Comparison of ENCODE assay signal across 8 cellular contexts in genomic region chr5:181246276-181247050, GRCh38. TPM values are rescaled to one million over a fixed set of nuclear protein-coding genes. Genes with fewer than 3 reads are reported as not detected.
DNase-seq lines count a peak whose midpoint lies in the region; ATAC-seq and FAIRE-seq lines count a peak whose summit lies in the region.

No MANE protein-coding gene starts in this region.

- no peaks in the 10 kb centered on the region for H3K9me3 Mint-ChIP-seq in activated naive CD4-positive, alpha-beta T cell treated with anti-CD3 and anti-CD28 coated beads, Interleukin-2, amount 10 ng/mL, durations not matched to agents 7 days and 5 days

- peaks cover 77% of the 10 kb centered on the region for H3K4me1 Mint-ChIP-seq in activated naive CD4-positive, alpha-beta T cell treated with anti-CD3 and anti-CD28 coated beads, Interleukin-2, amount 10 ng/mL, durations not matched to agents 7 days and 5 days

- no peaks in the 10 kb centered on the region for H3K27me3 Mint-ChIP-seq in activated naive CD4-positive, alpha-beta T cell treated with anti-CD3 and anti-CD28 coated beads, Interleukin-2, amount 10 ng/mL, durations not matched to agents 7 days and 5 days

- intact Hi-C loops in Right ventricle myocardium inferior (cut with DNase I) (loop anchor here (1.0 kb wide), 1 partner anchor 15 kb away; the partner anchor contains the start of gene TRIM52), posterior vena cava (cut with DNase I) (loop anchor here (1.0 to 10.0 kb wide), 3 partner anchors 15 to 382 kb away; partner anchors contain the start of genes TRIM52 (in 1 of the 2) and ZFP62 (in 1 of the 2))

- CTCF ChIA-PET in activated naive CD4-positive, alpha-beta T cell treated with anti-CD3 and anti-CD28 coated beads, Interleukin-2, amount 10 ng/mL, durations not matched to agents 7 days and 5 days (lab: Charles Lee) = interaction anchor here (0.9 to 2.7 kb wide), 4 partner anchors 15 to 39 kb away, joined by 3 to 10 read pairs (median 6); no protein-coding TSS in a partner anchor

- DNase-seq in COLO829 (ENCODE audit: low spot score) (peak; percentile 65), H4 (ENCODE audit: low spot score) (peak; percentile 85), NCI-H460 (ENCODE audit: extremely low read depth, low read depth) (peak; percentile 85), Right ventricle myocardium inferior (ENCODE audit: missing footprints) (peak; percentile 94), posterior vena cava (ENCODE audit: low spot score) (peak; percentile 97), urothelium cell line (ENCODE audit: low spot score) (peak; percentile 93), NCI-H2227 treated with DMSO at 0.1 percent for 48 hours (lab: John Stamatoyannopoulos, UW) (no peak)
- peak; percentile 86 for DNase-seq in activated naive CD4-positive, alpha-beta T cell treated with anti-CD3 and anti-CD28 coated beads, Interleukin-2, amount 10 ng/mL, durations not matched to agents 7 days and 5 days

- FAIRE-seq in urothelium cell line (lab: Jason Lieb, UNC) = no peak

- H3K36me3 Mint-ChIP-seq in activated naive CD4-positive, alpha-beta T cell treated with anti-CD3 and anti-CD28 coated beads, Interleukin-2, amount 10 ng/mL, durations not matched to agents 7 days and 5 days = peaks cover 36% of the 10 kb centered on the region

- ATAC-seq in Right ventricle myocardium inferior = peak; percentile 89

- peak overlapping the region; percentile 95 for H3K27ac Mint-ChIP-seq in activated naive CD4-positive, alpha-beta T cell treated with anti-CD3 and anti-CD28 coated beads, Interleukin-2, amount 10 ng/mL, durations not matched to agents 7 days and 5 days

- H3K4me3 Mint-ChIP-seq in activated naive CD4-positive, alpha-beta T cell treated with anti-CD3 and anti-CD28 coated beads, Interleukin-2, amount 10 ng/mL, durations not matched to agents 7 days and 5 days = peak overlapping the region; percentile 98

RNA-seq across cellular contexts. Expression of gene RACK1, which starts 2.8 kb away (rescaled TPM):
- 4,964 and 5,175 TPM in 2 replicates for total RNA-seq in H4 (2014; rRNA removed; shearing (Covaris generic))
- total RNA-seq in NCI-H460 (2014; rRNA removed; shearing (Covaris generic)) = 6,972 and 7,071 TPM in 2 replicates
- polyA plus RNA-seq in NCI-H460 (2014; cell fraction: nucleus; rRNA removed) = 4,584 and 4,689 TPM in 2 replicates
- total RNA-seq in Right ventricle myocardium inferior = 693 TPM
- 1,000 to 10,000 TPM; 1,013 to 1,030 TPM for total RNA-seq in posterior vena cava

RNA-seq across cellular contexts. Expression of gene TRIM52, which starts 14.5 kb away (rescaled TPM):
- total RNA-seq in H4 (2014; rRNA removed; shearing (Covaris generic)) = 7.6 and 11.5 TPM in 2 replicates
- 10.2 and 10.6 TPM in 2 replicates for total RNA-seq in NCI-H460 (2014; rRNA removed; shearing (Covaris generic))
- 18.2 and 30.0 TPM in 2 replicates for polyA plus RNA-seq in NCI-H460 (2014; cell fraction: nucleus; rRNA removed)
- total RNA-seq in Right ventricle myocardium inferior = 9.2 TPM
- total RNA-seq in posterior vena cava = 10 to 100 TPM in 1 of 2 donors, 1 to 10 TPM in 1; 9.5 to 12.1 TPM

RNA-seq across cellular contexts. Expression of gene TRIM41, which starts 23.4 kb away (rescaled TPM):
- total RNA-seq in H4 (2014; rRNA removed; shearing (Covaris generic)) = 10.5 and 12.0 TPM in 2 replicates
- total RNA-seq in NCI-H460 (2014; rRNA removed; shearing (Covaris generic)) = 25.7 and 32.2 TPM in 2 replicates
- 100 and 108 TPM in 2 replicates for polyA plus RNA-seq in NCI-H460 (2014; cell fraction: nucleus; rRNA removed)
- total RNA-seq in Right ventricle myocardium inferior (20.9 TPM), posterior vena cava (10 to 100 TPM; 15.2 to 20.4 TPM)

RNA-seq across cellular contexts. Expression of gene TRIM7, which starts 41.5 kb away (rescaled TPM):
- 0.10 and 0.27 TPM in 2 replicates for total RNA-seq in H4 (2014; rRNA removed; shearing (Covaris generic))
- total RNA-seq in NCI-H460 (2014; rRNA removed; shearing (Covaris generic)) = 46.8 and 54.3 TPM in 2 replicates
- 52.9 and 66.6 TPM in 2 replicates for polyA plus RNA-seq in NCI-H460 (2014; cell fraction: nucleus; rRNA removed)
- total RNA-seq in Right ventricle myocardium inferior (14.4 TPM), posterior vena cava (1 to 10 TPM; 3.1 to 3.5 TPM)
